Comparison of ENCODE assay signal across 1 cellular context in the genomic region with DNA sequence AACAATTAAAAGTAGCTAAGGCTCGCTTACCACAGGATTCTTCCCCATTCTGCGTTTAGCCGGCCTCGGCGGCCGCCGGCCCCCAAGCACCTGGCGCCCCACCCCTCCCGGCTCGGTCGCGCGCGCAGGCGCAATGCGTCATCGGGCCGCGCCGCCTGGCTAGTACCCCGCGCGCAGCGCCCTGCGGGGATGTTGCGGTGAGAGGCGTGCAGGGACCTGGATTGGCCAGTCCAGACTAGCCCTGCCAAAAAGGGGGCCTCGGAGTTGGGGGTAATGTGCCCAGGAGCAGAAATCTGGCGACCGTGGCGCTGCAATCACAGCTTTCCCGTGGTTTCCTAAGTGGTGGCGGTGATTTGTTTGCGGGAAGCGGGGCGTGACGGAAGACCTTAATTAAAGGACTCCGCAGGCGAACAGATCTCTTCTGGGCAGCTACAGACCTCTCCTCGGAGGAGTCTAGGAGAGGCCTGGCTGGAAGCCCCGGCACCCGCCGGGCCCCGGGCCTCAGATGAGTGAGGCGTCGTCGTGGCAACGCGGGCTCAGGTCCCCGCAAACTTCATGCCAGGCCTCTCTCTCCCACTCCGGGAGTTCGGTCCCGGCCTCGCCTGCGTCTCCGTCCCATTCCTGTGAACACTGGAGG.
A peak's percentile ranks its signal among the peaks of the same experiment; 100 is the strongest.
TF ChIP-seq lines count a peak whose summit lies in the region.

No MANE protein-coding gene starts in this region.

TF ChIP-seq in K562, 482 proteins besides CTCF, POLR2A, EP300 and RAD21 (continued from another document and continues in another):
- TF ChIP-seq, protein P1, sequence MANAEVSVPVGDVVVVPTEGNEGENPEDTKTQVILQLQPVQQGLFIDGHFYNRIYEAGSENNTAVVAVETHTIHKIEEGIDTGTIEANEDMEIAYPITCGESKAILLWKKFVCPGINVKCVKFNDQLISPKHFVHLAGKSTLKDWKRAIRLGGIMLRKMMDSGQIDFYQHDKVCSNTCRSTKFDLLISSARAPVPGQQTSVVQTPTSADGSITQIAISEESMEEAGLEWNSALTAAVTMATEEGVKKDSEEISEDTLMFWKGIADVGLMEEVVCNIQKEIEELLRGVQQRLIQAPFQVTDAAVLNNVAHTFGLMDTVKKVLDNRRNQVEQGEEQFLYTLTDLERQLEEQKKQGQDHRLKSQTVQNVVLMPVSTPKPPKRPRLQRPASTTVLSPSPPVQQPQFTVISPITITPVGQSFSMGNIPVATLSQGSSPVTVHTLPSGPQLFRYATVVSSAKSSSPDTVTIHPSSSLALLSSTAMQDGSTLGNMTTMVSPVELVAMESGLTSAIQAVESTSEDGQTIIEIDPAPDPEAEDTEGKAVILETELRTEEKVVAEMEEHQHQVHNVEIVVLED (CRISPR knock-in tag; IDR thresholded peaks at IDR 0.05) = peak; percentile 54
- TF ChIP-seq NRF1 (conservative IDR thresholded peaks at IDR 0.05 in 1 of 2, IDR thresholded peaks at IDR 0.05 in 1 of 2) (peak; percentile 91 to 92), SUPT5H (IDR thresholded peaks at IDR 0.05) (peak; percentile 77), RBBP5 (IDR thresholded peaks at IDR 0.05; ENCODE audit: borderline replicate concordance, insufficient read depth, low read length, poor library complexity, severe bottlenecking) (peak; percentile 84), YY1 (IDR thresholded peaks at IDR 0.05; ENCODE audit: borderline replicate concordance in 1 of 3, control insufficient read depth in 1 of 3, extremely low read depth in 1 of 3, insufficient read depth in 3 of 3, insufficient read length in 1 of 3, insufficient replicate concordance in 2 of 3, low read depth in 1 of 3, low read length in 2 of 3) (peak in 1 of 3 experiments; percentile 8), TAF1 (IDR thresholded peaks at IDR 0.05; ENCODE audit: control insufficient read depth, extremely low read depth, insufficient read depth, low read length, severe bottlenecking) (peak; percentile 71), WHSC1 (IDR thresholded peaks at IDR 0.05; ENCODE audit: low read length) (no peak), CREB3L1 (IDR thresholded peaks at IDR 0.05; ENCODE audit: borderline replicate concordance, low read depth) (peak; percentile 40; the same call in 1 of the 2 replicates), ZNF583 (CRISPR knock-in tag; IDR thresholded peaks at IDR 0.05) (no peak), EGR1 (conservative IDR thresholded peaks at IDR 0.05) (no peak), SREBF1 (IDR thresholded peaks at IDR 0.05; ENCODE audit: borderline replicate concordance, low read depth, low read length) (0 out of 2 replicates have a peak, but pooled peaks have one; percentile 41), ZNF184 (CRISPR knock-in tag; IDR thresholded peaks at IDR 0.05) (no peak), RB1 (IDR thresholded peaks at IDR 0.05; ENCODE audit: low read depth) (peak; percentile 83), PATZ1 (CRISPR knock-in tag; IDR thresholded peaks at IDR 0.05; ENCODE audit: borderline replicate concordance) (0 out of 2 replicates have a peak, but pooled peaks have one; percentile 26), ZNF584 (CRISPR knock-in tag; IDR thresholded peaks at IDR 0.05; ENCODE audit: low read depth) (no peak), THAP12 (CRISPR knock-in tag; IDR thresholded peaks at IDR 0.05) (peak; percentile 35; the same call in 1 of the 2 replicates), RCOR1 (IDR thresholded peaks at IDR 0.05; ENCODE audit: borderline replicate concordance in 1 of 2, low read depth in 2 of 2, low read length in 2 of 2) (peak; percentile 62 to 63; a peak in 2 of 4 replicates), ATF1 (CRISPR knock-in tag; IDR thresholded peaks at IDR 0.05) (peak; percentile 85), ATF1 (tag; IDR thresholded peaks at IDR 0.05) (peak; percentile 98), ZKSCAN1 (IDR thresholded peaks at IDR 0.05; ENCODE audit: low read depth, low read length) (0 out of 2 replicates have a peak, but pooled peaks have one; percentile 57), MBD2 (IDR thresholded peaks at IDR 0.05; ENCODE audit: borderline replicate concordance, low read depth) (no peak; the same call in 1 of the 2 replicates), CBX3 (IDR thresholded peaks at IDR 0.05; ENCODE audit: borderline replicate concordance in 1 of 2, low read length in 2 of 2) (no peak), MAFG (tag; conservative IDR thresholded peaks at IDR 0.05) (no peak), CBFB (CRISPR knock-in tag; IDR thresholded peaks at IDR 0.05) (peak; percentile 74; the same call in 1 of the 2 replicates), KDM5B (IDR thresholded peaks at IDR 0.05; ENCODE audit: insufficient replicate concordance, low read depth, low read length) (peak; percentile 75), TEAD1 (CRISPR knock-in tag; IDR thresholded peaks at IDR 0.05) (no peak), JUN (IDR thresholded peaks at IDR 0.05; ENCODE audit: borderline replicate concordance, low read depth, low read length) (0 out of 2 replicates have a peak, but pooled peaks have one; percentile 20), JUN (CRISPR knock-in tag; IDR thresholded peaks at IDR 0.05; ENCODE audit: borderline replicate concordance) (no peak), RNF2 (IDR thresholded peaks at IDR 0.05) (0 out of 2 replicates have a peak, but pooled peaks have one; percentile 5), PHF21A (IDR thresholded peaks at IDR 0.05; ENCODE audit: borderline replicate concordance, low read depth) (peak; percentile 82; the same call in 1 of the 2 replicates), SIN3B (IDR thresholded peaks at IDR 0.05; ENCODE audit: low read depth) (peak; percentile 86), ATF7 (IDR thresholded peaks at IDR 0.05) (peak; percentile 40; the same call in 1 of the 2 replicates), PML (IDR thresholded peaks at IDR 0.05; ENCODE audit: low read length) (peak; percentile 65; the same call in 1 of the 2 replicates), SOX6 (IDR thresholded peaks at IDR 0.05) (0 out of 2 replicates have a peak, but pooled peaks have one; percentile 25), POLR2B (IDR thresholded peaks at IDR 0.05; ENCODE audit: low read depth, partially characterized antibody) (peak; percentile 54), SREBF2 (CRISPR knock-in tag; IDR thresholded peaks at IDR 0.05) (no peak), SRSF7 (optimal IDR thresholded peaks at IDR 0.05; ENCODE audit: low read depth, low read length) (no peak), TFAP4 (CRISPR knock-in tag; IDR thresholded peaks at IDR 0.05; ENCODE audit: borderline replicate concordance) (peak; percentile 55; the same call in 1 of the 2 replicates), ZNF436 (CRISPR knock-in tag; IDR thresholded peaks at IDR 0.05) (no peak), PRDM10 (IDR thresholded peaks at IDR 0.05; ENCODE audit: partially characterized antibody) (no peak), ZNF76 (CRISPR knock-in tag; IDR thresholded peaks at IDR 0.05; ENCODE audit: borderline replicate concordance) (no peak), FUS (optimal IDR thresholded peaks at IDR 0.05; ENCODE audit: low read depth, low read length) (no peak), ESRRA (IDR thresholded peaks at IDR 0.05; ENCODE audit: borderline replicate concordance, low read depth) (peak; percentile 47; the same call in 1 of the 2 replicates), MTA2 (IDR thresholded peaks at IDR 0.05; ENCODE audit: low read depth) (no peak), RBFOX2 (IDR thresholded peaks at IDR 0.05; ENCODE audit: low read depth, low read length) (peak; percentile 86), PHF8 (IDR thresholded peaks at IDR 0.05; ENCODE audit: borderline replicate concordance, low read length) (peak; percentile 89; the same call in 1 of the 2 replicates)
- TF ChIP-seq, protein P2, sequence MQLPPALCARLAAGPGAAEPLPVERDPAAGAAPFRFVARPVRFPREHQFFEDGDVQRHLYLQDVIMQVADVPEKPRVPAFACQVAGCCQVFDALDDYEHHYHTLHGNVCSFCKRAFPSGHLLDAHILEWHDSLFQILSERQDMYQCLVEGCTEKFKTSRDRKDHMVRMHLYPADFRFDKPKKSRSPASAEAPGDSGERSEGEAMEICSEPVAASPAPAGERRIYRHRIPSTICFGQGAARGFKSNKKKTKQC (CRISPR knock-in tag; IDR thresholded peaks at IDR 0.05) = no peak
- TF ChIP-seq, protein P3, sequence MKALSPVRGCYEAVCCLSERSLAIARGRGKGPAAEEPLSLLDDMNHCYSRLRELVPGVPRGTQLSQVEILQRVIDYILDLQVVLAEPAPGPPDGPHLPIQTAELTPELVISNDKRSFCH (CRISPR knock-in tag; IDR thresholded peaks at IDR 0.05) = no peak
- TF ChIP-seq, protein P3 (tag; IDR thresholded peaks at IDR 0.05) = peak; percentile 57; the same call in 1 of the 2 replicates
- TF ChIP-seq, protein P4, sequence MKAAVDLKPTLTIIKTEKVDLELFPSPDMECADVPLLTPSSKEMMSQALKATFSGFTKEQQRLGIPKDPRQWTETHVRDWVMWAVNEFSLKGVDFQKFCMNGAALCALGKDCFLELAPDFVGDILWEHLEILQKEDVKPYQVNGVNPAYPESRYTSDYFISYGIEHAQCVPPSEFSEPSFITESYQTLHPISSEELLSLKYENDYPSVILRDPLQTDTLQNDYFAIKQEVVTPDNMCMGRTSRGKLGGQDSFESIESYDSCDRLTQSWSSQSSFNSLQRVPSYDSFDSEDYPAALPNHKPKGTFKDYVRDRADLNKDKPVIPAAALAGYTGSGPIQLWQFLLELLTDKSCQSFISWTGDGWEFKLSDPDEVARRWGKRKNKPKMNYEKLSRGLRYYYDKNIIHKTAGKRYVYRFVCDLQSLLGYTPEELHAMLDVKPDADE (conservative IDR thresholded peaks at IDR 0.05; ENCODE audit: control insufficient read depth, low read depth, low read length) = 0 out of 2 replicates have a peak, but pooled peaks have one; percentile 31
